8 cellular contexts compared by ENCODE assay signal in genomic region chr18:7789853-7790552, GRCh38.
DNase-seq lines count a peak whose midpoint lies in the region; ATAC-seq and TF ChIP-seq lines count a peak whose summit lies in the region.

No MANE protein-coding gene starts in this region.

- no peaks in the 10 kb centered on the region for H3K27me3 Mint-ChIP-seq in T-helper 17 cell

- peaks cover 10% of the 10 kb centered on the region for H3F3A ChIP-seq in smooth muscle cell (ENCODE audit: low read depth)

- no peaks in the 10 kb centered on the region for H3K36me3 Mint-ChIP-seq in T-helper 17 cell (ENCODE audit: low read depth)

- no peak for DNase-seq in Right ventricle myocardium superior
- no peak for DNase-seq in cardiac septum (ENCODE audit: low spot score)
- DNase-seq in RPMI7951 (ENCODE audit: low read depth), result peak; percentile 35
- no peak for DNase-seq in smooth muscle cell (lab: John Stamatoyannopoulos, UW; ENCODE audit: unreplicated experiment)
- no peak for DNase-seq in SHP77 treated with DMSO at 0.1 percent for 48 hours (lab: John Stamatoyannopoulos, UW)
- DNase-seq in T-helper 17 cell, result no peak

- peaks cover 27% of the 10 kb centered on the region for H3K79me2 ChIP-seq in smooth muscle cell (ENCODE audit: low read depth)

- H4K20me1 ChIP-seq in smooth muscle cell (ENCODE audit: low read depth), result peaks cover 88% of the 10 kb centered on the region

- H3K9me3 ChIP-seq in gastroesophageal sphincter, result no peaks in the 10 kb centered on the region
- no peaks in the 10 kb centered on the region for H3K9me3 ChIP-seq in smooth muscle cell (replicated peaks; ENCODE audit: low read depth)
- H3K9me3 ChIP-seq in T-helper 17 cell (ENCODE audit: control insufficient read depth, low read length, poor library complexity, severe bottlenecking), result no peaks in the 10 kb centered on the region

- ATAC-seq in Right ventricle myocardium superior (ENCODE audit: poor library complexity) (peak; percentile 68), gastroesophageal sphincter (no peak), GM18505 (IDR thresholded peaks at IDR 0.05; ENCODE audit: unreplicated experiment) (no peak), T-helper 17 cell (no peak)

- intact Hi-C loops in Right ventricle myocardium superior (cut with DNase I) (no loop called here), cardiac septum (cut with DNase I) (loop anchor here (10.0 kb wide), 1 partner anchor 595 kb away; no protein-coding TSS in a partner anchor)

- TF ChIP-seq EP300 in gastroesophageal sphincter (IDR thresholded peaks at IDR 0.05), result no peak

- peaks cover 0 to 11% (median 0%) of the 10 kb centered on the region in 3 donors for H3K4me1 ChIP-seq in gastroesophageal sphincter
- H3K4me1 ChIP-seq in smooth muscle cell (ENCODE audit: low read depth), result peaks cover 13% of the 10 kb centered on the region

- TF ChIP-seq CTCF in gastroesophageal sphincter (IDR thresholded peaks at IDR 0.05) (peak; percentile 20 to 64 (median 52)), smooth muscle cell (IDR thresholded peaks at IDR 0.05; ENCODE audit: borderline replicate concordance, insufficient read depth, poor library complexity, severe bottlenecking) (peak; percentile 54)

- no peak overlapping the region for H3K27ac Mint-ChIP-seq in T-helper 17 cell

- no peak for TF ChIP-seq POLR2A in gastroesophageal sphincter (IDR thresholded peaks at IDR 0.05)
- TF ChIP-seq POLR2A in GM18505 (IDR thresholded peaks at IDR 0.05; ENCODE audit: borderline replicate concordance, extremely low read depth, insufficient read depth, insufficient read length), result no peak

- WGBS in gastroesophageal sphincter (ENCODE audit: low coverage in 1 of 2), 2 donors, result 48 to 59% methylated on average over 5 of the region's 5 CpGs
- 11% methylated on average over 5 of the region's 5 CpGs for WGBS in smooth muscle cell (ENCODE audit: low lambda C conversion rate)

- H3K27ac ChIP-seq in gastroesophageal sphincter (no peak overlapping the region), smooth muscle cell (ENCODE audit: low read depth) (peak overlapping the region; percentile 51)

- no peaks in the 10 kb centered on the region for H3K27me3 ChIP-seq in gastroesophageal sphincter
- H3K27me3 ChIP-seq in smooth muscle cell (ENCODE audit: low read depth), result no peaks in the 10 kb centered on the region

- H3K36me3 ChIP-seq in gastroesophageal sphincter (no peaks in the 10 kb centered on the region), smooth muscle cell (ENCODE audit: low read depth) (no peaks in the 10 kb centered on the region)

- no peak overlapping the region for H3K9ac ChIP-seq in smooth muscle cell (ENCODE audit: low read depth)

- H3K4me2 ChIP-seq in smooth muscle cell, result peak overlapping the region; percentile 68

- H3K4me3 Mint-ChIP-seq in T-helper 17 cell, result no peak overlapping the region

- no peak overlapping the region for H2AFZ ChIP-seq in smooth muscle cell (ENCODE audit: low read depth)

- H3K4me1 Mint-ChIP-seq in T-helper 17 cell, result no peaks in the 10 kb centered on the region

- no peak overlapping the region for H3K4me3 ChIP-seq in gastroesophageal sphincter
- H3K4me3 ChIP-seq in smooth muscle cell, result no peak overlapping the region
